8 cellular contexts compared by ENCODE assay signal in the genomic region with DNA sequence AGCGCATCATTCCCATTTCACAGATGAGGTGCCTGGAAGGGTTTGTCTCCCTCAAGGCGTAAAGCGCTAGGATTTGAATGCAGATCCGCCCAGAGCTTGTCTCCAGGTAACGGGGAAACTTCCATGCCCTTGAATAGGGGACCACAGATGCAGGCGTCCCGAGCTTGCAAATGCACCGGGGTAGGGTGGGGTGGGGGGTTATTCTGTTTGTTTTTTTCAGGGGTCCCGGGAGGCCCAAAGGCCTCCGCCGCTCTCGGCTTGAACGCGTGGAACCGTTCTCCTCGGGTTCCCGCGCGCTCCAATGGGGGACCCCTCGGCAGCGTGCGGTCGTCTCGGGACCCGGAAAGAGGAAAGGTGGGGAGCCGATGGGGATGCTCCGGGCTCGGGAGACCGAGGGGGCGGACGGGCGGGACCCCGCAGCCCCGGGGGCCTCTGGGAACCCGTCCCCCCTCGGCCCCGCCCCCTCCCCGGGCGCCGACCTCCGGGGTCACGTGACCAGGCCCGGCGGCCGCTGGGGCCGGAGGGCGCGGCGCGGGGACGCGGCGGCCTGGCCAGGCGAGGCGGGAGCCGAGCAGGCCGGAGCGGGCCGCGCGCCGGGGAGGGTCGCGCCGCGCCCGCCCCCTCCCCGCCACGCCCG. TPM values are rescaled to one million over a fixed set of nuclear protein-coding genes. Genes with fewer than 3 reads are reported as not detected.
DNase-seq lines count a peak whose midpoint lies in the region; ATAC-seq and TF ChIP-seq lines count a peak whose summit lies in the region.

Gene PKN1, plus strand, starts transcription at position 490 of the 637 bp plus-strand sequence. CDS start 216 bp downstream, outside the sequence.

- CTCF ChIA-PET in IMR-90 (lab: Yijun Ruan, JAX) = no interaction called here

- peak within 1 kb of the TSS; percentile 94 to 96 for H4K8ac ChIP-seq in IMR-90 (ENCODE audit: low read depth in 2 of 2, low read length in 2 of 2)

- H3K4me3 ChIP-seq in IMR-90 (ENCODE audit: insufficient read depth, low read depth, low read length) = peak within 1 kb of the TSS; percentile 94
- H3K4me3 ChIP-seq in breast epithelium = peak within 1 kb of the TSS; percentile 79 to 100 (median 86)
- peak within 1 kb of the TSS; percentile 93 for H3K4me3 ChIP-seq in skeletal muscle satellite cell (ENCODE audit: low read length)

- H3K4me2 ChIP-seq in IMR-90 (ENCODE audit: low read depth, low read length) (peak within 1 kb of the TSS; percentile 91), skeletal muscle satellite cell (ENCODE audit: low read length) (peak within 1 kb of the TSS; percentile 87)

- no CpG with 5 or more reads among the region's 70 CpGs for WGBS in IMR-90 (ENCODE audit: extremely low coverage in 2 of 2, insufficient read length in 1 of 2), 2 experiments

- H3K23ac ChIP-seq in IMR-90 (ENCODE audit: low read depth, low read length) = peak within 1 kb of the TSS; percentile 95

- H3K36me3 Mint-ChIP-seq in T-helper 1 cell treated with Interleukin-12 subunit alpha and Interleukin-12 subunit beta and Interleukin-4 antibody, amounts not matched to agents 30 μg/mL and 1 μg/mL, for 36 hours (ENCODE audit: low read depth) = no peaks in the 10 kb centered on the region

- ATAC-seq in IMR-90 (ENCODE audit: low read depth) = peak; percentile 81
- no peak for ATAC-seq in GM18873 (IDR thresholded peaks at IDR 0.05; ENCODE audit: low FRiP score, unreplicated experiment)

- H3K4me1 ChIP-seq in IMR-90 (ENCODE audit: control insufficient read depth, insufficient read depth, low read length) = peaks cover 17% of the 10 kb centered on the region
- peaks cover 6 to 7% of the 10 kb centered on the region in 2 donors for H3K4me1 ChIP-seq in breast epithelium
- H3K4me1 ChIP-seq in skeletal muscle satellite cell (ENCODE audit: control insufficient read depth, insufficient read depth, low read length) = peaks cover 20% of the 10 kb centered on the region

- peak within 1 kb of the TSS; percentile 64 for H3K27ac ChIP-seq in IMR-90 (ENCODE audit: insufficient read depth, low read length)
- peak within 1 kb of the TSS; percentile 76 to 90 for H3K27ac ChIP-seq in breast epithelium

- peak within 1 kb of the TSS; percentile 88 for H3K4me3 Mint-ChIP-seq in T-helper 1 cell treated with Interleukin-12 subunit alpha and Interleukin-12 subunit beta and Interleukin-4 antibody, amounts not matched to agents 30 μg/mL and 1 μg/mL, for 36 hours

- peak within 1 kb of the TSS; percentile 94 for H2AK5ac ChIP-seq in IMR-90 (ENCODE audit: low read depth, low read length)

- H2BK15ac ChIP-seq in IMR-90 (ENCODE audit: low read depth, low read length) = no peak within 1 kb of the TSS

- H3K27me3 Mint-ChIP-seq in T-helper 1 cell treated with Interleukin-12 subunit alpha and Interleukin-12 subunit beta and Interleukin-4 antibody, amounts not matched to agents 30 μg/mL and 1 μg/mL, for 36 hours (ENCODE audit: low read depth) = peaks cover 9% of the 10 kb centered on the region

- H3K4me1 Mint-ChIP-seq in T-helper 1 cell treated with Interleukin-12 subunit alpha and Interleukin-12 subunit beta and Interleukin-4 antibody, amounts not matched to agents 30 μg/mL and 1 μg/mL, for 36 hours (ENCODE audit: low read depth) = peaks cover 20% of the 10 kb centered on the region

- H3K4ac ChIP-seq in IMR-90 (ENCODE audit: low read depth, low read length) = peak within 1 kb of the TSS; percentile 86

- H3K18ac ChIP-seq in IMR-90 (ENCODE audit: low read depth, low read length) = peak within 1 kb of the TSS; percentile 70; the same call in 1 of the 2 replicates

- peaks cover 12% of the 10 kb centered on the region; the same call in 1 of the 2 replicates for H3K9me1 ChIP-seq in IMR-90 (ENCODE audit: insufficient read depth, low read length)

- intact Hi-C loops in IMR-90 (cut with micrococcal nuclease) (loop anchor here (1.0 kb wide), 1 partner anchor 53 kb away; no protein-coding TSS in a partner anchor), breast epithelium (cut with DNase I; ENCODE audit: low total_unique reads) (no loop called here)

- dilution Hi-C loops in IMR-90 (cut with HindIII; ENCODE audit: low sequenced_read_pairs, unreplicated experiment) = no loop called here

- H2AFZ ChIP-seq in IMR-90 (replicated peaks; ENCODE audit: low read length, poor library complexity) = peak within 1 kb of the TSS; percentile 92

- TF ChIP-seq POLR2A in IMR-90 (IDR thresholded peaks at IDR 0.05; ENCODE audit: low read depth, low read length) = no peak
- no peak for TF ChIP-seq POLR2A in breast epithelium (IDR thresholded peaks at IDR 0.05)

- no TSS peak for BruUV-seq in IMR-90 (replicated peaks; lab: Mats Ljungman, UMichigan)

- peak within 1 kb of the TSS; percentile 87 for H4K5ac ChIP-seq in IMR-90 (ENCODE audit: low read depth, low read length)

- peak within 1 kb of the TSS; percentile 76 for H4K91ac ChIP-seq in IMR-90 (ENCODE audit: insufficient read depth, low read depth, low read length)

- H3K36me3 ChIP-seq in IMR-90 (ENCODE audit: control insufficient read depth, insufficient read depth, low read length) (0 out of 2 replicates have a peak, but pooled peaks cover 6% of the 10 kb centered on the region), breast epithelium (no peaks in the 10 kb centered on the region), skeletal muscle satellite cell (ENCODE audit: insufficient read depth, low read length) (peaks cover 3% of the 10 kb centered on the region)

- H3K27ac Mint-ChIP-seq in T-helper 1 cell treated with Interleukin-12 subunit alpha and Interleukin-12 subunit beta and Interleukin-4 antibody, amounts not matched to agents 30 μg/mL and 1 μg/mL, for 36 hours = peak within 1 kb of the TSS; percentile 31

- in situ Hi-C loops in IMR-90 (cut with MboI; ENCODE audit: low sequenced_read_pairs) = no loop called here

- no peaks in the 10 kb centered on the region for H3K9me3 ChIP-seq in IMR-90 (ENCODE audit: control insufficient read depth, insufficient read depth, low read length)
- H3K9me3 ChIP-seq in breast epithelium = no peaks in the 10 kb centered on the region
- no peaks in the 10 kb centered on the region for H3K9me3 ChIP-seq in skeletal muscle satellite cell (replicated peaks; ENCODE audit: low read length)

- 0 out of 2 replicates have a peak within 1 kb of the TSS, but pooled peaks have one; percentile 10 for H2BK20ac ChIP-seq in IMR-90 (ENCODE audit: low read depth, low read length)

- H3K14ac ChIP-seq in IMR-90 (replicated peaks; ENCODE audit: low read depth, low read length) = peak within 1 kb of the TSS; percentile 96

- no peaks in the 10 kb centered on the region for H3K9me3 Mint-ChIP-seq in T-helper 1 cell treated with Interleukin-12 subunit alpha and Interleukin-12 subunit beta and Interleukin-4 antibody, amounts not matched to agents 30 μg/mL and 1 μg/mL, for 36 hours

- peak within 1 kb of the TSS; percentile 88 for H3K9ac ChIP-seq in IMR-90 (ENCODE audit: low read depth, low read length)
- peak within 1 kb of the TSS; percentile 86 for H3K9ac ChIP-seq in skeletal muscle satellite cell (ENCODE audit: low read depth, low read length)

- no peaks in the 10 kb centered on the region for H3K27me3 ChIP-seq in IMR-90 (ENCODE audit: control insufficient read depth, insufficient read depth, low read length)
- H3K27me3 ChIP-seq in breast epithelium = no peaks in the 10 kb centered on the region
- H3K27me3 ChIP-seq in skeletal muscle satellite cell (ENCODE audit: control insufficient read depth, insufficient read depth, low read length) = no peaks in the 10 kb centered on the region

- peak within 1 kb of the TSS; percentile 99 for H2AK9ac ChIP-seq in IMR-90 (replicated peaks; ENCODE audit: low read depth, low read length, poor library complexity)

- POLR2A ChIA-PET in IMR-90 (lab: Charles Lee; ENCODE audit: unreplicated experiment) = interaction anchor here (0.5 kb wide), 1 partner anchor 593 kb away, joined by 5 read pairs; no protein-coding TSS in a partner anchor

- no peak for TF ChIP-seq CTCF in IMR-90 (conservative IDR thresholded peaks at IDR 0.05; ENCODE audit: low read depth, low read length)
- TF ChIP-seq CTCF in breast epithelium (IDR thresholded peaks at IDR 0.05) = no peak

- DNase-seq in NCI-H2081 (lab: John Stamatoyannopoulos, UW) (peak; percentile 60 to 75), NCI-H2081 treated with DMSO at 0.1 percent for 48 hours (lab: John Stamatoyannopoulos, UW) (no peak), IMR-90 (no peak), breast epithelium (ENCODE audit: low spot score in 2 of 2) (no peak), iPS-NIHi11 (ENCODE audit: low spot score) (peak; percentile 93)

- H3K56ac ChIP-seq in IMR-90 (ENCODE audit: extremely low read depth, insufficient read depth, low read length) = peak within 1 kb of the TSS; percentile 3; the same call in 1 of the 2 replicates

- H2BK120ac ChIP-seq in IMR-90 (ENCODE audit: low read depth, low read length) = peak within 1 kb of the TSS; percentile 40; the same call in 1 of the 2 replicates

- peaks cover 26 to 46% of the 10 kb centered on the region in 2 experiments; a peak in 3 of 4 replicates for H3K79me1 ChIP-seq in IMR-90 (ENCODE audit: low read depth in 1 of 2, low read length in 2 of 2)

- peak within 1 kb of the TSS; percentile 41 for H2BK5ac ChIP-seq in IMR-90 (ENCODE audit: low read depth, low read length, poor library complexity, severe bottlenecking)

- peaks cover 17% of the 10 kb centered on the region for H4K20me1 ChIP-seq in IMR-90 (ENCODE audit: insufficient read depth, low read length)

- no peak for TF ChIP-seq RAD21 in IMR-90 (IDR thresholded peaks at IDR 0.05; ENCODE audit: low read length)

TF ChIP-seq in IMR-90, 13 proteins besides CTCF, POLR2A, EP300 and RAD21:
- TF ChIP-seq USF2 (IDR thresholded peaks at IDR 0.05; ENCODE audit: low read depth, low read length) (peak; percentile 81), MAZ (IDR thresholded peaks at IDR 0.05; ENCODE audit: borderline replicate concordance, low read depth, low read length) (no peak)
TF ChIP-seq in IMR-90: peak in this region for 1.

RNA-seq across cellular contexts. Expression of gene PKN1, which starts in this region (rescaled TPM):
- total RNA-seq in IMR-90 (2012; rRNA removed) (39.4 and 41.4 TPM in 2 replicates), breast epithelium (10 to 100 TPM; 40.8 to 78.1 (median 59.6) TPM)
- polyA plus RNA-seq in IMR-90 (2012; rRNA removed) = 39.1 and 44.1 TPM in 2 replicates
- 58.6 and 63.1 TPM in 2 replicates for polyA plus RNA-seq in IMR-90 (2012; cell fraction: cytosol; rRNA removed)
- 50.6 and 92.0 TPM in 2 replicates for polyA plus RNA-seq in IMR-90 (2012; cell fraction: nucleus; rRNA removed; ENCODE audit: low replicate concordance)
- 124 and 138 TPM in 2 replicates for total RNA-seq in skeletal muscle satellite cell (2012; rRNA removed)

Comparison
In these comparisons a context has a peak if more than half of its experiments do, and no peak if none do; other contexts are left out.
1. DNase-seq: peak in NCI-H2081 (2 of 2) and iPS-NIHi11 (single experiment); none in NCI-H2081 treated with DMSO at 0.1 percent for 48 hours (single experiment), IMR-90 (single experiment) and breast epithelium (0 of 2).
2. Peak in every context shown above with its lines, with median percentiles within 50 percentile points of each other: H3K4me3 ChIP-seq.